In genomic region chr5:38515081-38515480, GRCh38 we compare ENCODE assay signal across 15 cellular contexts. TPM values are rescaled to one million over a fixed set of nuclear protein-coding genes. Genes with fewer than 3 reads are reported as not detected.
A peak's percentile ranks its signal among the peaks of the same experiment; 100 is the strongest.
DNase-seq lines count a peak whose midpoint lies in the region; ATAC-seq and TF ChIP-seq lines count a peak whose summit lies in the region.
"Had no signal": no experiment of that assay in that cellular context is flagged by ENCODE, and none has a peak within 500 bp of the region (broad histone marks: within the 10 kb centered on the region; RNA-seq: fewer than 3 reads in every experiment).

No MANE protein-coding gene starts in this region.

- H3K27me3 Mint-ChIP-seq in nephron (ENCODE audit: low read depth) = no peaks in the 10 kb centered on the region

- H3K9me3 ChIP-seq in SK-N-MC (ENCODE audit: low read depth, low read length) (no peaks in the 10 kb centered on the region), PC-9 (ENCODE audit: insufficient read depth, low read depth) (no peaks in the 10 kb centered on the region; the same call in 1 of the 2 replicates), gastrocnemius medialis (no peaks in the 10 kb centered on the region)
- H3K9me3 ChIP-seq: HAP-1 had no signal

- peaks cover 17% of the 10 kb centered on the region for H3K4me1 Mint-ChIP-seq in nephron

- H3K4me3 ChIP-seq in SK-N-MC = no peak overlapping the region
- H3K4me3 ChIP-seq in PC-9 = no peak overlapping the region
- no peak overlapping the region for H3K4me3 ChIP-seq in gastrocnemius medialis
- H3K4me3 ChIP-seq: BLaER1 treated with 17β-estradiol and CSF1 and Interleukin-3, amounts not matched to agents 10 nM and 100 nM; HAP-1 had no signal

- no peak overlapping the region for H2AFZ ChIP-seq in PC-9

- DNase-seq in NCI-H2029 (lab: John Stamatoyannopoulos, UW) (peak; percentile 37), NCI-H2029 treated with DMSO at 0.1 percent for 48 hours (lab: John Stamatoyannopoulos, UW) (no peak), NCI-H69 (lab: John Stamatoyannopoulos, UW) (peak; percentile 10), SK-N-MC (ENCODE audit: low read depth, low spot score) (no peak), PC-9 (no peak), gastrocnemius medialis (no peak)
- DNase-seq: 8988T; Calu3; CD4-positive, alpha-beta T cell; DMS 273 treated with DMSO at 0.1 percent for 48 hours; DMS79 treated with DMSO at 0.1 percent for 48 hours had no signal

- no peak for ATAC-seq in HG03095 (IDR thresholded peaks at IDR 0.05; ENCODE audit: unreplicated experiment)
- ATAC-seq in gastrocnemius medialis = no peak

- H3K36me3 ChIP-seq in SK-N-MC (ENCODE audit: insufficient read depth, low read length) (peaks cover 38% of the 10 kb centered on the region), PC-9 (ENCODE audit: low read depth) (no peaks in the 10 kb centered on the region), gastrocnemius medialis (peaks cover 0 to 42% of the 10 kb centered on the region in 2 donors)
- H3K36me3 ChIP-seq: BLaER1 treated with 17β-estradiol and CSF1 and Interleukin-3, amounts not matched to agents 10 nM and 100 nM; HAP-1 had no signal

- H3K4me2 ChIP-seq in PC-9 = no peak overlapping the region
- H3K4me2 ChIP-seq: BLaER1 treated with 17β-estradiol and CSF1 and Interleukin-3, amounts not matched to agents 10 nM and 100 nM had no signal

- intact Hi-C loops in PC-9 (cut with micrococcal nuclease; ENCODE audit: unreplicated experiment) = loop anchor here (2.0 kb wide), 1 partner anchor 36 kb away; no protein-coding TSS in a partner anchor
- intact Hi-C loops in gastrocnemius medialis (cut with DNase I; ENCODE audit: low total_unique reads) = no loop called here

- no TSS peak for BruUV-seq in PC-9 (replicated peaks; lab: Mats Ljungman, UMichigan)

- H3K36me3 Mint-ChIP-seq in nephron (ENCODE audit: low read depth) = peaks cover 42% of the 10 kb centered on the region

- H3F3A ChIP-seq in PC-9 (ENCODE audit: insufficient read depth, low read depth) = no peaks in the 10 kb centered on the region

- H3K4me1 ChIP-seq in PC-9 (replicated peaks; ENCODE audit: insufficient read depth) (no peaks in the 10 kb centered on the region), gastrocnemius medialis (no peaks in the 10 kb centered on the region)
- H3K4me1 ChIP-seq: BLaER1 treated with 17β-estradiol and CSF1 and Interleukin-3, amounts not matched to agents 10 nM and 100 nM had no signal

- no peaks in the 10 kb centered on the region for H3K79me2 ChIP-seq in PC-9 (ENCODE audit: low read depth)

- POLR2A ChIA-PET in PC-9 (lab: Charles Lee; ENCODE audit: unreplicated experiment) = interaction anchor here (0.6 kb wide), 1 partner anchor 1426 kb away, joined by 3 read pairs; no protein-coding TSS in a partner anchor

- TF ChIP-seq CTCF in nephron (IDR thresholded peaks at IDR 0.05; ENCODE audit: unreplicated experiment in 3 of 3) (no peak), PC-9 (conservative IDR thresholded peaks at IDR 0.05) (no peak), gastrocnemius medialis (IDR thresholded peaks at IDR 0.05 in 4 of 5, conservative IDR thresholded peaks at IDR 0.05 in 1 of 5) (no peak)

- H3K9me2 ChIP-seq in PC-9 (ENCODE audit: insufficient read depth) = no peaks in the 10 kb centered on the region

- H4K20me1 ChIP-seq in PC-9 (ENCODE audit: insufficient read depth) = no peaks in the 10 kb centered on the region
- H4K20me1 ChIP-seq: BLaER1 treated with 17β-estradiol and CSF1 and Interleukin-3, amounts not matched to agents 10 nM and 100 nM had no signal

- CTCF ChIA-PET in PC-9 (lab: Charles Lee) = interaction anchor here (0.7 to 1.4 kb wide), 2 partner anchors 29 to 73 kb away, joined by 5 to 9 read pairs; no protein-coding TSS in a partner anchor

- H3K9me3 Mint-ChIP-seq in nephron = no peaks in the 10 kb centered on the region

- peak overlapping the region; percentile 23 to 84 (median 37) for H3K27ac Mint-ChIP-seq in nephron
- H3K27ac Mint-ChIP-seq: CD4-positive, alpha-beta T cell had no signal

- in situ Hi-C loops in gastrocnemius medialis (cut with MboI; ENCODE audit: low sequenced_read_pairs in 4 of 4) = no loop called here

- H3K4me3 Mint-ChIP-seq in nephron = no peak overlapping the region
- H3K4me3 Mint-ChIP-seq: CD4-positive, alpha-beta T cell had no signal

- no peak for TF ChIP-seq POLR2A in gastrocnemius medialis (IDR thresholded peaks at IDR 0.05)

- H3K9ac ChIP-seq in SK-N-MC (ENCODE audit: insufficient read length) = no peak overlapping the region
- H3K9ac ChIP-seq: BLaER1 treated with 17β-estradiol and CSF1 and Interleukin-3, amounts not matched to agents 10 nM and 100 nM had no signal

- H3K27me3 ChIP-seq in PC-9 (ENCODE audit: insufficient read depth, low read depth) (no peaks in the 10 kb centered on the region), gastrocnemius medialis (no peaks in the 10 kb centered on the region)

- H3K27ac ChIP-seq in SK-N-MC (peak overlapping the region; percentile 30; the same call in 1 of the 2 replicates), PC-9 (no peak overlapping the region), gastrocnemius medialis (no peak overlapping the region)
- H3K27ac ChIP-seq: BLaER1 treated with 17β-estradiol and CSF1 and Interleukin-3, amounts not matched to agents 10 nM and 100 nM had no signal

RNA-seq across cellular contexts. Expression of gene LIFR, which starts 41.4 kb away (rescaled TPM):
- total RNA-seq in PC-9 (2021) (22.0 and 28.6 TPM in 2 replicates), gastrocnemius medialis (100 to 1,000 TPM in 1 of 4 donors, 10 to 100 TPM in 3; 80.0 to 233 (median 89.5) TPM)

Comparison
In these comparisons a context has a peak if more than half of its experiments do, and no peak if none do; other contexts are left out.
1. DNase-seq: peak in NCI-H2029 (single experiment) and NCI-H69 (single experiment); none in NCI-H2029 treated with DMSO at 0.1 percent for 48 hours (single experiment), SK-N-MC (single experiment), PC-9 (0 of 2) and gastrocnemius medialis (0 of 2).